Comparison of ENCODE assay signal across 18 cellular contexts in genomic region chr10:47019546-47019945, GRCh38.
DNase-seq lines count a peak whose midpoint lies in the region; ATAC-seq and TF ChIP-seq lines count a peak whose summit lies in the region.
"Had no signal": no experiment of that assay in that cellular context is flagged by ENCODE, and none has a peak within 500 bp of the region (broad histone marks: within the 10 kb centered on the region; RNA-seq: fewer than 3 reads in every experiment).

No MANE protein-coding gene starts in this region.

- H3K9me3 ChIP-seq in lung (ENCODE audit: control insufficient read depth in 2 of 2, insufficient read depth in 1 of 2, low read length in 1 of 2) = peaks cover 0 to 3% of the 10 kb centered on the region in 2 donors
- H3K9me3 ChIP-seq in colonic mucosa = no peaks in the 10 kb centered on the region
- H3K9me3 ChIP-seq: BLaER1 treated with 17β-estradiol and CSF1 and Interleukin-3, amounts not matched to agents 10 nM and 100 nM had no signal

- no peak overlapping the region for H3K27ac ChIP-seq in lung (ENCODE audit: low read depth in 1 of 2, low read length in 1 of 2)
- H3K27ac ChIP-seq in colonic mucosa = no peak overlapping the region

- TF ChIP-seq CTCF in lung (IDR thresholded peaks at IDR 0.05; ENCODE audit: control extremely low read depth, extremely low read depth) (no peak), colonic mucosa (IDR thresholded peaks at IDR 0.05) (no peak)

- H3K4me3 Mint-ChIP-seq in activated T-cell treated with anti-CD3 and anti-CD28 coated beads, Interleukin-2, amount 50 U/mL, for 24 hours = no peak overlapping the region
- H3K4me3 Mint-ChIP-seq in activated T-cell treated with anti-CD3 and anti-CD28 coated beads, Interleukin-2, amount 50 U/mL, for 4 hours = no peak overlapping the region
- H3K4me3 Mint-ChIP-seq: B cell; CD8-positive, alpha-beta T cell; H9; IgD-negative memory B cell had no signal

- H3K36me3 ChIP-seq in H7 (replicated peaks; ENCODE audit: control insufficient read depth, insufficient read depth, low read length) (no peaks in the 10 kb centered on the region), lung (ENCODE audit: control insufficient read depth in 2 of 2, insufficient read depth in 2 of 2, low read length in 2 of 2) (no peaks in the 10 kb centered on the region), colonic mucosa (no peaks in the 10 kb centered on the region)
- H3K36me3 ChIP-seq: BLaER1 treated with 17β-estradiol and CSF1 and Interleukin-3, amounts not matched to agents 10 nM and 100 nM had no signal

- H3K27me3 Mint-ChIP-seq in activated T-cell treated with anti-CD3 and anti-CD28 coated beads, Interleukin-2, amount 50 U/mL, for 24 hours = peaks cover 7% of the 10 kb centered on the region
- no peaks in the 10 kb centered on the region for H3K27me3 Mint-ChIP-seq in activated T-cell treated with anti-CD3 and anti-CD28 coated beads, Interleukin-2, amount 50 U/mL, for 4 hours (ENCODE audit: low read depth)

- intact Hi-C loops in colonic mucosa (cut with DNase I) = no loop called here

- H3K4me3 ChIP-seq in H7 (ENCODE audit: insufficient read depth, low read depth, low read length) (no peak overlapping the region), lung (no peak overlapping the region), colonic mucosa (no peak overlapping the region)
- H3K4me3 ChIP-seq: BLaER1 treated with 17β-estradiol and CSF1 and Interleukin-3, amounts not matched to agents 10 nM and 100 nM had no signal

- no peak overlapping the region for H3K9ac ChIP-seq in colonic mucosa (ENCODE audit: low read depth in 2 of 2, low read length in 2 of 2)
- H3K9ac ChIP-seq: BLaER1 treated with 17β-estradiol and CSF1 and Interleukin-3, amounts not matched to agents 10 nM and 100 nM had no signal

- no peaks in the 10 kb centered on the region for H3K4me1 Mint-ChIP-seq in activated T-cell treated with anti-CD3 and anti-CD28 coated beads, Interleukin-2, amount 50 U/mL, for 24 hours (ENCODE audit: low read depth)
- peaks cover under 1% of the 10 kb centered on the region for H3K4me1 Mint-ChIP-seq in activated T-cell treated with anti-CD3 and anti-CD28 coated beads, Interleukin-2, amount 50 U/mL, for 4 hours (ENCODE audit: low read depth)
- H3K4me1 Mint-ChIP-seq: B cell had no signal

- H3K9me3 Mint-ChIP-seq in activated T-cell treated with anti-CD3 and anti-CD28 coated beads, Interleukin-2, amount 50 U/mL, for 24 hours = no peaks in the 10 kb centered on the region
- no peaks in the 10 kb centered on the region for H3K9me3 Mint-ChIP-seq in activated T-cell treated with anti-CD3 and anti-CD28 coated beads, Interleukin-2, amount 50 U/mL, for 4 hours
- H3K9me3 Mint-ChIP-seq: CD8-positive, alpha-beta T cell; H9; IgD-negative memory B cell had no signal

- 88 to 92% methylated on average over 4 of the region's 4 CpGs for WGBS in lung, 2 donors

- peaks cover 0 to 1% of the 10 kb centered on the region in 2 donors for H3K4me1 ChIP-seq in lung (ENCODE audit: control insufficient read depth in 2 of 2, insufficient read depth in 2 of 2, low read length in 2 of 2)
- no peaks in the 10 kb centered on the region for H3K4me1 ChIP-seq in colonic mucosa

- peak; percentile 1 for DNase-seq in activated T-cell treated with anti-CD3 and anti-CD28 coated beads, Interleukin-2, amount 50 U/mL, for 24 hours
- no peak for DNase-seq in activated T-cell treated with anti-CD3 and anti-CD28 coated beads, Interleukin-2, amount 50 U/mL, for 4 hours
- DNase-seq in H7 = peak; percentile 4
- DNase-seq in lung (ENCODE audit: low spot score) = peak; percentile 14
- peak; percentile 10 for DNase-seq in stimulated activated CD8-positive, alpha-beta memory T cell treated with anti-CD3 and anti-CD28 coated beads, Interleukin-4, amount 100 ng/mL, for 48 hours
- no peak for DNase-seq in NCI-H748 treated with DMSO at 0.1 percent for 48 hours (lab: John Stamatoyannopoulos, UW)
- DNase-seq in colonic mucosa = no peak
- DNase-seq: Calu3; CD8-positive, alpha-beta T cell; DMS79 treated with DMSO at 0.1 percent for 48 hours; GF-D8; GOT3; H9 had no signal

- H3K27ac Mint-ChIP-seq in activated T-cell treated with anti-CD3 and anti-CD28 coated beads, Interleukin-2, amount 50 U/mL, for 24 hours = no peak overlapping the region
- H3K27ac Mint-ChIP-seq: B cell; CD8-positive, alpha-beta T cell; H9; IgD-negative memory B cell had no signal

- no peaks in the 10 kb centered on the region for H3K36me3 Mint-ChIP-seq in activated T-cell treated with anti-CD3 and anti-CD28 coated beads, Interleukin-2, amount 50 U/mL, for 24 hours (ENCODE audit: low read depth)
- no peaks in the 10 kb centered on the region for H3K36me3 Mint-ChIP-seq in activated T-cell treated with anti-CD3 and anti-CD28 coated beads, Interleukin-2, amount 50 U/mL, for 4 hours (ENCODE audit: insufficient read depth)
- H3K36me3 Mint-ChIP-seq: CD8-positive, alpha-beta T cell had no signal

- no peaks in the 10 kb centered on the region for H3K27me3 ChIP-seq in H7 (ENCODE audit: control insufficient read depth, insufficient read depth, low read length)
- H3K27me3 ChIP-seq in lung (ENCODE audit: control insufficient read depth, insufficient read depth) = no peaks in the 10 kb centered on the region
- no peaks in the 10 kb centered on the region for H3K27me3 ChIP-seq in colonic mucosa
- H3K27me3 ChIP-seq: BLaER1 treated with 17β-estradiol and CSF1 and Interleukin-3, amounts not matched to agents 10 nM and 100 nM had no signal

- no peak for ATAC-seq in activated T-cell treated with anti-CD3 and anti-CD28 coated beads, Interleukin-2, amount 50 U/mL, for 4 hours
- ATAC-seq in lung (ENCODE audit: insufficient read depth, low FRiP score) (no peak), GM18873 (IDR thresholded peaks at IDR 0.05; ENCODE audit: low FRiP score, unreplicated experiment) (no peak)
- ATAC-seq: CD8-positive, alpha-beta T cell; HepG2 had no signal

Comparison
In these comparisons a context has a peak if more than half of its experiments do, and no peak if none do; other contexts are left out.
1. DNase-seq: peak in activated T-cell treated with anti-CD3 and anti-CD28 coated beads, Interleukin-2, amount 50 U/mL, for 24 hours (single experiment), H7 (single experiment), lung (single experiment) and stimulated activated CD8-positive, alpha-beta memory T cell treated with anti-CD3 and anti-CD28 coated beads, Interleukin-4, amount 100 ng/mL, for 48 hours (single experiment); none in activated T-cell treated with anti-CD3 and anti-CD28 coated beads, Interleukin-2, amount 50 U/mL, for 4 hours (single experiment), NCI-H748 treated with DMSO at 0.1 percent for 48 hours (single experiment) and colonic mucosa (single experiment).